Comparison of ENCODE assay signal across 10 cellular contexts in genomic region chr10:59216178-59216869, GRCh38. TPM values are rescaled to one million over a fixed set of nuclear protein-coding genes. Genes with fewer than 3 reads are reported as not detected.
"Had no signal": no experiment of that assay in that cellular context is flagged by ENCODE, and none has a peak within 500 bp of the region (broad histone marks: within the 10 kb centered on the region; RNA-seq: fewer than 3 reads in every experiment).

No MANE protein-coding gene starts in this region.

- H3K4me3 ChIP-seq: K562 had no signal

- H3K4me2 ChIP-seq: KMS-11 had no signal

- FAIRE-seq: HTR-8/SVneo, K562 had no signal

- H3K9ac ChIP-seq: KMS-11 had no signal

- ATAC-seq: K562 had no signal

- H3K27ac ChIP-seq: HL-60, KMS-11 had no signal

- DNase-seq: IMR-90, KBM-7, KG1 had no signal

RNA-seq across cellular contexts. Expression of gene PHYHIPL, which starts 39.9 kb away (rescaled TPM):
- total RNA-seq: HT-29, HT1080, IMR-90, K562 had no signal
- polyA plus RNA-seq: IgD-negative memory B cell, IMR-90, K562 had no signal
